ENCODE assay signal across 9 cellular contexts in genomic region chr9:18490591-18491370, GRCh38. TPM values are rescaled to one million over a fixed set of nuclear protein-coding genes. Genes with fewer than 3 reads are reported as not detected.
DNase-seq lines count a peak whose midpoint lies in the region; ATAC-seq and TF ChIP-seq lines count a peak whose summit lies in the region.
"Had no signal": no experiment of that assay in that cellular context is flagged by ENCODE, and none has a peak within 500 bp of the region (broad histone marks: within the 10 kb centered on the region; RNA-seq: fewer than 3 reads in every experiment).

No MANE protein-coding gene starts in this region.

- H3K4me3 ChIP-seq in cardiac muscle cell (no peak overlapping the region), lower leg skin (ENCODE audit: low read depth, poor library complexity, severe bottlenecking) (no peak overlapping the region), uterus (peak overlapping the region; percentile 1 to 15)
- H3K4me3 ChIP-seq: upper lobe of right lung had no signal

- no peaks in the 10 kb centered on the region for H3K27me3 ChIP-seq in cardiac muscle cell
- H3K27me3 ChIP-seq in uterus, result no peaks in the 10 kb centered on the region
- H3K27me3 ChIP-seq: upper lobe of right lung had no signal

- H3K27me3 Mint-ChIP-seq in MCF 10A (ENCODE audit: insufficient read depth, unreplicated experiment), result no peaks in the 10 kb centered on the region

- H3K4me1 ChIP-seq in cardiac muscle cell (ENCODE audit: low read depth), result peaks cover 35% of the 10 kb centered on the region
- H3K4me1 ChIP-seq in uterus, result peaks cover 0 to 10% of the 10 kb centered on the region in 2 donors
- H3K4me1 ChIP-seq: upper lobe of right lung had no signal

- H3K36me3 ChIP-seq in cardiac muscle cell (no peaks in the 10 kb centered on the region), uterus (no peaks in the 10 kb centered on the region)
- H3K36me3 ChIP-seq: upper lobe of right lung had no signal

- intact Hi-C loops in left ventricle myocardium superior (cut with micrococcal nuclease) (no loop called here), MCF 10A (cut with micrococcal nuclease) (loop anchor here (2.0 kb wide), 1 partner anchor 30 kb away; no protein-coding TSS in a partner anchor), lower leg skin (cut with DNase I; ENCODE audit: low total_unique reads) (no loop called here), uterus (cut with DNase I; ENCODE audit: low total_unique reads) (no loop called here)

- WGBS in lower leg skin, 2 donors, result 38 to 54% methylated on average over 8 of the region's 8 CpGs

- CTCF ChIA-PET in MCF 10A (lab: Yijun Ruan, JAX), result interaction anchor here (0.5 to 2.1 kb wide), 3 partner anchors 38 to 958 kb away, joined by 3 to 9 read pairs (median 4); no protein-coding TSS in a partner anchor

- peaks cover 22% of the 10 kb centered on the region for H3K4me1 Mint-ChIP-seq in MCF 10A (ENCODE audit: insufficient read depth, unreplicated experiment)

- BruUV-seq in MCF 10A (replicated peaks; lab: Mats Ljungman, UMichigan), result TSS peak; percentile 94

- H3K36me3 Mint-ChIP-seq in MCF 10A (ENCODE audit: insufficient read depth, unreplicated experiment), result no peaks in the 10 kb centered on the region

- TF ChIP-seq CTCF in cardiac muscle cell (IDR thresholded peaks at IDR 0.05; ENCODE audit: low read depth, low read length) (no peak), MCF 10A (IDR thresholded peaks at IDR 0.05; ENCODE audit: unreplicated experiment) (no peak), lower leg skin (IDR thresholded peaks at IDR 0.05) (no peak), uterus (IDR thresholded peaks at IDR 0.05) (no peak)

- no peaks in the 10 kb centered on the region for H3K9me3 Mint-ChIP-seq in MCF 10A (ENCODE audit: unreplicated experiment)

- no peaks in the 10 kb centered on the region for H3K9me3 ChIP-seq in cardiac muscle cell (ENCODE audit: low read depth)
- no peaks in the 10 kb centered on the region for H3K9me3 ChIP-seq in uterus
- H3K9me3 ChIP-seq: upper lobe of right lung had no signal

- no peak overlapping the region for H3K4me3 Mint-ChIP-seq in MCF 10A (ENCODE audit: unreplicated experiment)

- TF ChIP-seq POLR2A in lower leg skin (IDR thresholded peaks at IDR 0.05), result no peak
- TF ChIP-seq POLR2A in uterus (IDR thresholded peaks at IDR 0.05), result peak in 1 of 2 donors; percentile 42

- DNase-seq in cardiac muscle cell (ENCODE audit: low read depth in 1 of 2, low spot score in 1 of 2) (peak in 1 of 2 donors; percentile 97), left ventricle myocardium superior (no peak), MCF 10A (ENCODE audit: unreplicated experiment) (peak; percentile 89), lower leg skin (ENCODE audit: low spot score in 2 of 2) (peak; percentile 54 to 89), uterus (peak; percentile 76 to 77), NCI-H1694 (lab: John Stamatoyannopoulos, UW) (no peak), NCI-H2171 treated with DMSO at 0.1 percent for 48 hours (lab: John Stamatoyannopoulos, UW) (no peak), hippocampal formation (lab: John Stamatoyannopoulos, UW) (no peak)
- DNase-seq: upper lobe of right lung had no signal

- POLR2A ChIA-PET in MCF 10A (lab: Yijun Ruan, JAX), result interaction anchor here (0.7 to 1.3 kb wide), 4 partner anchors 9 to 216 kb away, joined by 3 to 4 read pairs (median 3); no protein-coding TSS in a partner anchor

- no peak for ATAC-seq in left ventricle myocardium superior
- ATAC-seq: upper lobe of right lung had no signal

- H3K27ac ChIP-seq in cardiac muscle cell (peak overlapping the region; percentile 14), uterus (peak overlapping the region; percentile 89 to 94)
- H3K27ac ChIP-seq: upper lobe of right lung had no signal

- no peak overlapping the region for H3K27ac Mint-ChIP-seq in MCF 10A (ENCODE audit: low read depth, unreplicated experiment)

RNA-seq across cellular contexts. Expression of gene ADAMTSL1, which starts 16.8 kb away (rescaled TPM):
- total RNA-seq in cardiac muscle cell, result 26.5 and 63.0 TPM in 2 replicates
- 12.6 and 34.0 TPM in 2 replicates for polyA plus RNA-seq in cardiac muscle cell
- total RNA-seq in left ventricle myocardium superior, result 0.97 TPM
- total RNA-seq in MCF 10A (2022), result not detected in 2 replicates
- 1 to 10 TPM; 1.2 to 3.6 (median 1.9) TPM for total RNA-seq in lower leg skin
- 100 to 1,000 TPM in 3 of 4 donors, 10 to 100 TPM in 1; 30.0 to 186 (median 138) TPM for total RNA-seq in uterus

Comparison
In these comparisons a context has a peak if more than half of its experiments do, and no peak if none do; other contexts are left out.
1. DNase-seq: peak in MCF 10A (single experiment), lower leg skin (2 of 2) and uterus (2 of 2); none in left ventricle myocardium superior (single experiment), NCI-H1694 (single experiment), NCI-H2171 treated with DMSO at 0.1 percent for 48 hours (single experiment) and hippocampal formation (0 of 2).
2. H3K4me3 ChIP-seq: peak in uterus (2 of 2); none in cardiac muscle cell (single experiment) and lower leg skin (single experiment).